Comparison of ENCODE assay signal across 2 cellular contexts in the genomic region with DNA sequence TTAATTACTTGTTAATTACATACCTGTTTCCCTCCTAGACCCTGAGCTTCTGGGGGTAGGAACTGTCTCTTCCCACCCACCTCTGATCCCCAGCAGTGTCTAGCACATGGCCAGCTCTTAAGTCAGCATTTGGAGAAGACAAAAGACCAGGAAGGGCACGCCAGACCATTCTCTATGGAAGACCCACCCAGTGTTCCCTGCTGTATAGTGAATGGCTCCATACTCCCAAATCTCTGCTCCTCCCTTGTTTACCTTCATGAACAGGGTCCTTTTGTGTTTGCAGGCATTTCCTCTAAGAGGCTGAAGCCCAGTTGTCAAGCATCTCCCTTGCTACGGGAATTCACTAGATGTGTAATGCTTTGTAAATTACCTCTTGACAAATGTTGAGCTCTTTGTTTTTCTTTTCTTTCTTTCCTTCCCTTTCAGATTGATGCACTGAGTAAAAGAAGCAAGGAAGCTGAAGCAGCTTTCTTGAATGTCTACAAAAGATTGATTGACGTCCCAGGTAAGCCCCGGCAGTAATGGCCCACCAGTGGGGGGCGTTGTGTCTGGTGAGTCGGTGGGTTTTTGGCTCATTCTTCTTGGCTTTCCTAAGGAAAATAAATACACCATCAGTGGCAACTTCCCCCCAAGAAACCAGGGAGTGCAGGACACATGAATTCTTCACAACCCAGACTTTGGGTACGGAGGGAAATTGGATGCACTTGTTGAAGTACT.
TF ChIP-seq lines count a peak whose summit lies in the region.

No MANE protein-coding gene starts in this region.

TF ChIP-seq in WTC11, 78 proteins besides CTCF, POLR2A, EP300 and RAD21:
- TF ChIP-seq, protein P1, sequence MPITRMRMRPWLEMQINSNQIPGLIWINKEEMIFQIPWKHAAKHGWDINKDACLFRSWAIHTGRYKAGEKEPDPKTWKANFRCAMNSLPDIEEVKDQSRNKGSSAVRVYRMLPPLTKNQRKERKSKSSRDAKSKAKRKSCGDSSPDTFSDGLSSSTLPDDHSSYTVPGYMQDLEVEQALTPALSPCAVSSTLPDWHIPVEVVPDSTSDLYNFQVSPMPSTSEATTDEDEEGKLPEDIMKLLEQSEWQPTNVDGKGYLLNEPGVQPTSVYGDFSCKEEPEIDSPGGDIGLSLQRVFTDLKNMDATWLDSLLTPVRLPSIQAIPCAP (CRISPR knock-in tag; IDR thresholded peaks at IDR 0.05) = no peak
- TF ChIP-seq, protein P2, sequence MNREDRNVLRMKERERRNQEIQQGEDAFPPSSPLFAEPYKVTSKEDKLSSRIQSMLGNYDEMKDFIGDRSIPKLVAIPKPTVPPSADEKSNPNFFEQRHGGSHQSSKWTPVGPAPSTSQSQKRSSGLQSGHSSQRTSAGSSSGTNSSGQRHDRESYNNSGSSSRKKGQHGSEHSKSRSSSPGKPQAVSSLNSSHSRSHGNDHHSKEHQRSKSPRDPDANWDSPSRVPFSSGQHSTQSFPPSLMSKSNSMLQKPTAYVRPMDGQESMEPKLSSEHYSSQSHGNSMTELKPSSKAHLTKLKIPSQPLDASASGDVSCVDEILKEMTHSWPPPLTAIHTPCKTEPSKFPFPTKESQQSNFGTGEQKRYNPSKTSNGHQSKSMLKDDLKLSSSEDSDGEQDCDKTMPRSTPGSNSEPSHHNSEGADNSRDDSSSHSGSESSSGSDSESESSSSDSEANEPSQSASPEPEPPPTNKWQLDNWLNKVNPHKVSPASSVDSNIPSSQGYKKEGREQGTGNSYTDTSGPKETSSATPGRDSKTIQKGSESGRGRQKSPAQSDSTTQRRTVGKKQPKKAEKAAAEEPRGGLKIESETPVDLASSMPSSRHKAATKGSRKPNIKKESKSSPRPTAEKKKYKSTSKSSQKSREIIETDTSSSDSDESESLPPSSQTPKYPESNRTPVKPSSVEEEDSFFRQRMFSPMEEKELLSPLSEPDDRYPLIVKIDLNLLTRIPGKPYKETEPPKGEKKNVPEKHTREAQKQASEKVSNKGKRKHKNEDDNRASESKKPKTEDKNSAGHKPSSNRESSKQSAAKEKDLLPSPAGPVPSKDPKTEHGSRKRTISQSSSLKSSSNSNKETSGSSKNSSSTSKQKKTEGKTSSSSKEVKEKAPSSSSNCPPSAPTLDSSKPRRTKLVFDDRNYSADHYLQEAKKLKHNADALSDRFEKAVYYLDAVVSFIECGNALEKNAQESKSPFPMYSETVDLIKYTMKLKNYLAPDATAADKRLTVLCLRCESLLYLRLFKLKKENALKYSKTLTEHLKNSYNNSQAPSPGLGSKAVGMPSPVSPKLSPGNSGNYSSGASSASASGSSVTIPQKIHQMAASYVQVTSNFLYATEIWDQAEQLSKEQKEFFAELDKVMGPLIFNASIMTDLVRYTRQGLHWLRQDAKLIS (CRISPR knock-in tag; IDR thresholded peaks at IDR 0.05; ENCODE audit: borderline replicate concordance) = no peak
- TF ChIP-seq, protein P3, sequence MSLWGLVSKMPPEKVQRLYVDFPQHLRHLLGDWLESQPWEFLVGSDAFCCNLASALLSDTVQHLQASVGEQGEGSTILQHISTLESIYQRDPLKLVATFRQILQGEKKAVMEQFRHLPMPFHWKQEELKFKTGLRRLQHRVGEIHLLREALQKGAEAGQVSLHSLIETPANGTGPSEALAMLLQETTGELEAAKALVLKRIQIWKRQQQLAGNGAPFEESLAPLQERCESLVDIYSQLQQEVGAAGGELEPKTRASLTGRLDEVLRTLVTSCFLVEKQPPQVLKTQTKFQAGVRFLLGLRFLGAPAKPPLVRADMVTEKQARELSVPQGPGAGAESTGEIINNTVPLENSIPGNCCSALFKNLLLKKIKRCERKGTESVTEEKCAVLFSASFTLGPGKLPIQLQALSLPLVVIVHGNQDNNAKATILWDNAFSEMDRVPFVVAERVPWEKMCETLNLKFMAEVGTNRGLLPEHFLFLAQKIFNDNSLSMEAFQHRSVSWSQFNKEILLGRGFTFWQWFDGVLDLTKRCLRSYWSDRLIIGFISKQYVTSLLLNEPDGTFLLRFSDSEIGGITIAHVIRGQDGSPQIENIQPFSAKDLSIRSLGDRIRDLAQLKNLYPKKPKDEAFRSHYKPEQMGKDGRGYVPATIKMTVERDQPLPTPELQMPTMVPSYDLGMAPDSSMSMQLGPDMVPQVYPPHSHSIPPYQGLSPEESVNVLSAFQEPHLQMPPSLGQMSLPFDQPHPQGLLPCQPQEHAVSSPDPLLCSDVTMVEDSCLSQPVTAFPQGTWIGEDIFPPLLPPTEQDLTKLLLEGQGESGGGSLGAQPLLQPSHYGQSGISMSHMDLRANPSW (CRISPR knock-in tag; conservative IDR thresholded peaks at IDR 0.05; ENCODE audit: low read depth) = no peak
- TF ChIP-seq, protein P4, sequence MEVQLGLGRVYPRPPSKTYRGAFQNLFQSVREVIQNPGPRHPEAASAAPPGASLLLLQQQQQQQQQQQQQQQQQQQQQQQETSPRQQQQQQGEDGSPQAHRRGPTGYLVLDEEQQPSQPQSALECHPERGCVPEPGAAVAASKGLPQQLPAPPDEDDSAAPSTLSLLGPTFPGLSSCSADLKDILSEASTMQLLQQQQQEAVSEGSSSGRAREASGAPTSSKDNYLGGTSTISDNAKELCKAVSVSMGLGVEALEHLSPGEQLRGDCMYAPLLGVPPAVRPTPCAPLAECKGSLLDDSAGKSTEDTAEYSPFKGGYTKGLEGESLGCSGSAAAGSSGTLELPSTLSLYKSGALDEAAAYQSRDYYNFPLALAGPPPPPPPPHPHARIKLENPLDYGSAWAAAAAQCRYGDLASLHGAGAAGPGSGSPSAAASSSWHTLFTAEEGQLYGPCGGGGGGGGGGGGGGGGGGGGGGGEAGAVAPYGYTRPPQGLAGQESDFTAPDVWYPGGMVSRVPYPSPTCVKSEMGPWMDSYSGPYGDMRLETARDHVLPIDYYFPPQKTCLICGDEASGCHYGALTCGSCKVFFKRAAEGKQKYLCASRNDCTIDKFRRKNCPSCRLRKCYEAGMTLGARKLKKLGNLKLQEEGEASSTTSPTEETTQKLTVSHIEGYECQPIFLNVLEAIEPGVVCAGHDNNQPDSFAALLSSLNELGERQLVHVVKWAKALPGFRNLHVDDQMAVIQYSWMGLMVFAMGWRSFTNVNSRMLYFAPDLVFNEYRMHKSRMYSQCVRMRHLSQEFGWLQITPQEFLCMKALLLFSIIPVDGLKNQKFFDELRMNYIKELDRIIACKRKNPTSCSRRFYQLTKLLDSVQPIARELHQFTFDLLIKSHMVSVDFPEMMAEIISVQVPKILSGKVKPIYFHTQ (CRISPR knock-in tag; IDR thresholded peaks at IDR 0.05) = no peak
- TF ChIP-seq SMAD3 (CRISPR knock-in tag; IDR thresholded peaks at IDR 0.05; ENCODE audit: borderline replicate concordance) = no peak

TF ChIP-seq in neural cell, 6 proteins besides CTCF, POLR2A, EP300 and RAD21 (continued from another document):
- no peak for TF ChIP-seq SMC3 (conservative IDR thresholded peaks at IDR 0.05; ENCODE audit: poor library complexity)
